Comparison of ENCODE assay signal across 33 cellular contexts in genomic region chr5:6454628-6455053, GRCh38. TPM values are rescaled to one million over a fixed set of nuclear protein-coding genes. Genes with fewer than 3 reads are reported as not detected.
DNase-seq lines count a peak whose midpoint lies in the region; ATAC-seq and TF ChIP-seq lines count a peak whose summit lies in the region.
"Had no signal": no experiment of that assay in that cellular context is flagged by ENCODE, and none has a peak within 500 bp of the region (broad histone marks: within the 10 kb centered on the region; RNA-seq: fewer than 3 reads in every experiment).

No MANE protein-coding gene starts in this region.

- H3K4me3 ChIP-seq in PC-9 = no peak overlapping the region
- H3K4me3 ChIP-seq in cardiac muscle cell = no peak overlapping the region
- peak overlapping the region in 1 of 2 donors; percentile 8 for H3K4me3 ChIP-seq in tibial artery
- H3K4me3 ChIP-seq in testis = no peak overlapping the region
- H3K4me3 ChIP-seq: colonic mucosa, GM23248, thyroid gland had no signal

- H3F3A ChIP-seq in PC-9 (ENCODE audit: insufficient read depth, low read depth) = no peaks in the 10 kb centered on the region

- no peak for TF ChIP-seq CTCF in PC-9 (conservative IDR thresholded peaks at IDR 0.05)
- no peak for TF ChIP-seq CTCF in cardiac muscle cell (IDR thresholded peaks at IDR 0.05; ENCODE audit: low read depth, low read length)
- TF ChIP-seq CTCF in tibial artery (IDR thresholded peaks at IDR 0.05) = no peak
- TF ChIP-seq CTCF in testis (IDR thresholded peaks at IDR 0.05) = no peak

- H3K4me2 ChIP-seq in PC-9 = peak overlapping the region; percentile 7; the same call in 1 of the 2 replicates

- ATAC-seq in HG02588 (IDR thresholded peaks at IDR 0.05; ENCODE audit: unreplicated experiment) (no peak), HG02610 (IDR thresholded peaks at IDR 0.05; ENCODE audit: unreplicated experiment) (no peak)
- ATAC-seq: activated T-helper 17 cell treated with anti-CD3 and anti-CD28 coated beads, Interleukin-2, amount 50 U/mL, for 72 hours; CD8-positive, alpha-beta T cell; effector memory CD8-positive, alpha-beta T cell had no signal

- CTCF ChIA-PET in PC-9 (lab: Charles Lee) = no interaction called here

- no peak for DNase-seq in PC-9
- peak in 1 of 2 donors; percentile 68 for DNase-seq in cardiac muscle cell (ENCODE audit: low read depth in 1 of 2, low spot score in 1 of 2)
- DNase-seq in myocyte (ENCODE audit: low read depth) = peak; percentile 2
- DNase-seq in tibial artery = peak in 1 of 2 donors; percentile 69
- DNase-seq in testis = no peak
- DNase-seq: ACHN; activated CD4-positive, alpha-beta memory T cell treated with anti-CD3 and anti-CD28 coated beads for 36 hours; activated CD4-positive, alpha-beta T cell treated with anti-CD3 and anti-CD28 coated beads for 1 hour; activated CD8-positive, alpha-beta memory T cell treated with anti-CD3 and anti-CD28 coated beads, Interleukin-2, amount 50 U/mL, for 4 hours; activated naive CD4-positive, alpha-beta T cell treated with anti-CD3 and anti-CD28 coated beads, Interleukin-2, amount 10 ng/mL, durations not matched to agents 7 days and 5 days; CD8-positive, alpha-beta T cell; colonic mucosa; effector memory CD8-positive, alpha-beta T cell; erythroblast; glutamatergic neuron; GM23248; NCI-H1105; NCI-H187; NCI-H2171; NCI-H510A; retina; SHP77 treated with DMSO at 0.1 percent for 48 hours; stimulated activated CD8-positive, alpha-beta memory T cell treated with anti-CD3 and anti-CD28 coated beads, Interleukin-4, amount 100 ng/mL, for 48 hours; T-helper 2 cell; thyroid gland had no signal

- TF ChIP-seq POLR2A in testis (IDR thresholded peaks at IDR 0.05) = no peak

- H3K9me2 ChIP-seq in PC-9 (ENCODE audit: insufficient read depth) = no peaks in the 10 kb centered on the region

- H3K4me1 ChIP-seq in PC-9 (replicated peaks; ENCODE audit: insufficient read depth) = peaks cover 6% of the 10 kb centered on the region
- H3K4me1 ChIP-seq in cardiac muscle cell (ENCODE audit: low read depth) = peaks cover 20% of the 10 kb centered on the region
- peaks cover 0 to 49% (median 17%) of the 10 kb centered on the region in 4 donors for H3K4me1 ChIP-seq in tibial artery
- H3K4me1 ChIP-seq in testis = peaks cover 19% of the 10 kb centered on the region
- H3K4me1 ChIP-seq: colonic mucosa, thyroid gland had no signal

- H3K27ac ChIP-seq in PC-9 (no peak overlapping the region), cardiac muscle cell (peak overlapping the region; percentile 5), tibial artery (peak overlapping the region; percentile 65 to 67), testis (no peak overlapping the region)
- H3K27ac ChIP-seq: colonic mucosa, GM23248, thyroid gland had no signal

- 0 out of 2 replicates have a peak overlapping the region, but pooled peaks have one; percentile 4 for H2AFZ ChIP-seq in PC-9
- H2AFZ ChIP-seq: GM23248 had no signal

- H4K20me1 ChIP-seq in PC-9 (ENCODE audit: insufficient read depth) = no peaks in the 10 kb centered on the region

- H3K27me3 ChIP-seq in PC-9 (ENCODE audit: insufficient read depth, low read depth) = peaks cover 99% of the 10 kb centered on the region
- peaks cover 45% of the 10 kb centered on the region for H3K27me3 ChIP-seq in cardiac muscle cell
- no peaks in the 10 kb centered on the region for H3K27me3 ChIP-seq in tibial artery
- H3K27me3 ChIP-seq in testis = no peaks in the 10 kb centered on the region
- H3K27me3 ChIP-seq: thyroid gland had no signal

- no peaks in the 10 kb centered on the region for H3K79me2 ChIP-seq in PC-9 (ENCODE audit: low read depth)

- WGBS in testis, 2 donors = 61 to 72% methylated on average over 11 to 12 of the region's 12 CpGs

- intact Hi-C loops in PC-9 (cut with micrococcal nuclease; ENCODE audit: unreplicated experiment) (no loop called here), tibial artery (cut with DNase I; ENCODE audit: low total_unique reads) (no loop called here), testis (cut with DNase I; ENCODE audit: low total_unique reads) (no loop called here)

- no peaks in the 10 kb centered on the region for H3K36me3 ChIP-seq in PC-9 (ENCODE audit: low read depth)
- no peaks in the 10 kb centered on the region for H3K36me3 ChIP-seq in cardiac muscle cell
- H3K36me3 ChIP-seq in tibial artery = peaks cover 0 to 5% (median 0%) of the 10 kb centered on the region in 3 donors
- H3K36me3 ChIP-seq in testis (ENCODE audit: low read depth, missing control alignments) = no peaks in the 10 kb centered on the region
- H3K36me3 ChIP-seq: colonic mucosa, thyroid gland had no signal

- no TSS peak for BruUV-seq in PC-9 (replicated peaks; lab: Mats Ljungman, UMichigan)

- H3K9me3 ChIP-seq in PC-9 (ENCODE audit: insufficient read depth, low read depth) = peaks cover 12% of the 10 kb centered on the region; the same call in 1 of the 2 replicates
- H3K9me3 ChIP-seq in cardiac muscle cell (ENCODE audit: low read depth) = no peaks in the 10 kb centered on the region
- no peaks in the 10 kb centered on the region for H3K9me3 ChIP-seq in tibial artery
- no peaks in the 10 kb centered on the region for H3K9me3 ChIP-seq in testis
- H3K9me3 ChIP-seq: colonic mucosa, thyroid gland had no signal

- POLR2A ChIA-PET in PC-9 (lab: Charles Lee; ENCODE audit: unreplicated experiment) = no interaction called here

RNA-seq across cellular contexts. Expression of gene UBE2QL1, which starts 6.0 kb away (rescaled TPM):
- total RNA-seq in PC-9 (2021) (not detected in 2 replicates), cardiac muscle cell (5.9 and 8.8 TPM in 2 replicates), myocyte (0.08 TPM in 1 of 2 replicates, not detected in the other), testis (1 to 10 TPM; 1.9 to 3.2 TPM)
- polyA plus RNA-seq in cardiac muscle cell (6.3 and 12.0 TPM in 2 replicates), testis (ENCODE audit: insufficient read depth, low read depth, low replicate concordance) (2.0 TPM)
- not detected for polyA plus RNA-seq in myocyte (2012)
- total RNA-seq: activated CD4-positive, alpha-beta memory T cell treated with anti-CD3 and anti-CD28 coated beads for 36 hours; activated T-helper 17 cell treated with anti-CD3 and anti-CD28 coated beads, Interleukin-2, amount 50 U/mL, for 72 hours; bronchial epithelial cell; GM23248; HT-29; mononuclear cell; natural killer cell treated with Interleukin-12 subunit alpha and Interleukin-12 subunit beta and Interleukin-15 and Interleukin-18, amount 100 ng/mL, for 72 hours had no signal
- polyA plus RNA-seq: GM23248, IgD-negative memory B cell had no signal

Comparison
In these comparisons a context has a peak if more than half of its experiments do, and no peak if none do; other contexts are left out.
1. H3K27ac ChIP-seq: peak in cardiac muscle cell (single experiment) and tibial artery (2 of 2); none in PC-9 (single experiment) and testis (0 of 2).